1 cellular context compared by ENCODE assay signal in the genomic region with DNA sequence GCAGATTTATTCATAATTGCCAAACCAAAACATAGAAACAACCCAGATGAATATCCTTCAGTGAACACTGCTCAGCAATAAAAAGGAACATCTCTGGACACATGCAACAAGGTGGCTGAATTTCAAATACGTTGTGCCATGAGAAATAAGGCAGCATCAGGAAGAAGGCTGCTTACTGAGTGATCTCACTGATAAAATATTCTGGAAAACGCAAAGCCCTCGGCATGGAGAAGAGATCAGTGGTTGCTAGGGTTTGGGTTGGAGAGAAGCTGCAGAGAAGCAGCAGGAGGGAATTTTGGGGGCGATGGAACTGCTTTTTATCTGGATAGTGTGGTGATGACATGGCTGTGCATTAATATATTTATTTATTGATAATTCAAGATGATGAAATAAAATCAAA.
TF ChIP-seq lines count a peak whose summit lies in the region.

No MANE protein-coding gene starts in this region.

TF ChIP-seq in A549, 52 proteins besides CTCF, POLR2A, EP300 and RAD21 (continued from another document):
- TF ChIP-seq, protein P1, sequence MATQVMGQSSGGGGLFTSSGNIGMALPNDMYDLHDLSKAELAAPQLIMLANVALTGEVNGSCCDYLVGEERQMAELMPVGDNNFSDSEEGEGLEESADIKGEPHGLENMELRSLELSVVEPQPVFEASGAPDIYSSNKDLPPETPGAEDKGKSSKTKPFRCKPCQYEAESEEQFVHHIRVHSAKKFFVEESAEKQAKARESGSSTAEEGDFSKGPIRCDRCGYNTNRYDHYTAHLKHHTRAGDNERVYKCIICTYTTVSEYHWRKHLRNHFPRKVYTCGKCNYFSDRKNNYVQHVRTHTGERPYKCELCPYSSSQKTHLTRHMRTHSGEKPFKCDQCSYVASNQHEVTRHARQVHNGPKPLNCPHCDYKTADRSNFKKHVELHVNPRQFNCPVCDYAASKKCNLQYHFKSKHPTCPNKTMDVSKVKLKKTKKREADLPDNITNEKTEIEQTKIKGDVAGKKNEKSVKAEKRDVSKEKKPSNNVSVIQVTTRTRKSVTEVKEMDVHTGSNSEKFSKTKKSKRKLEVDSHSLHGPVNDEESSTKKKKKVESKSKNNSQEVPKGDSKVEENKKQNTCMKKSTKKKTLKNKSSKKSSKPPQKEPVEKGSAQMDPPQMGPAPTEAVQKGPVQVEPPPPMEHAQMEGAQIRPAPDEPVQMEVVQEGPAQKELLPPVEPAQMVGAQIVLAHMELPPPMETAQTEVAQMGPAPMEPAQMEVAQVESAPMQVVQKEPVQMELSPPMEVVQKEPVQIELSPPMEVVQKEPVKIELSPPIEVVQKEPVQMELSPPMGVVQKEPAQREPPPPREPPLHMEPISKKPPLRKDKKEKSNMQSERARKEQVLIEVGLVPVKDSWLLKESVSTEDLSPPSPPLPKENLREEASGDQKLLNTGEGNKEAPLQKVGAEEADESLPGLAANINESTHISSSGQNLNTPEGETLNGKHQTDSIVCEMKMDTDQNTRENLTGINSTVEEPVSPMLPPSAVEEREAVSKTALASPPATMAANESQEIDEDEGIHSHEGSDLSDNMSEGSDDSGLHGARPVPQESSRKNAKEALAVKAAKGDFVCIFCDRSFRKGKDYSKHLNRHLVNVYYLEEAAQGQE (IDR thresholded peaks at IDR 0.05): no peak
- TF ChIP-seq ESRRA (IDR thresholded peaks at IDR 0.05; ENCODE audit: borderline replicate concordance, low read length) (no peak), ELK1 (IDR thresholded peaks at IDR 0.05; ENCODE audit: low read depth, low read length) (no peak), MAX (IDR thresholded peaks at IDR 0.05) (no peak), NFE2L2 (conservative IDR thresholded peaks at IDR 0.05; ENCODE audit: low read length) (no peak), SREBF2 (IDR thresholded peaks at IDR 0.05) (no peak), PHF8 (IDR thresholded peaks at IDR 0.05; ENCODE audit: borderline replicate concordance, low read depth) (no peak), CHD4 (IDR thresholded peaks at IDR 0.05; ENCODE audit: borderline replicate concordance) (no peak), HEYL (CRISPR knock-in tag; IDR thresholded peaks at IDR 0.05) (no peak)
TF ChIP-seq in A549: peak in this region for 0.
